ENCODE assay signal across 36 cellular contexts in the genomic region with DNA sequence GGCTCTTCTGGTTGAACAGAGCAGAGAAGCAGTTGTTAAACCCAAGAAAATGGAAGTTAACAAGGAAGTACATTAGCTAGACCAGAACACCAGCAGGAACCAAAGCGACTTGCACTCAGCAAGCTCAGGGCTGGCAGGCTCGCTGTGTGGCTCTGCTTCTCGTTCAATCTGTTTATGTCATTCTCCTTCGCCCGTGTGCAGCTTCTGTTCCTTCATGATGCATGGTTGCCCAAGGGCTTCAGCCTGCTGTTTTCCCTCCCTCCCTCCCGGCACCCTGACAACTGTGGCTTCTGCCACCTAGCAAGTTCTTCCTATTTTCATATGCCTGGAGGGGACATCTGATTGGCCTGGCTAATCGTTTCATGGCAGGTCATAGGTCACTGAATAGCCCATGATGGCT.
"Had no signal": no experiment of that assay in that cellular context is flagged by ENCODE, and none has a peak within 500 bp of the region (broad histone marks: within the 10 kb centered on the region; RNA-seq: fewer than 3 reads in every experiment).

No MANE protein-coding gene starts in this region.

- ATAC-seq: activated T-cell treated with anti-CD3 and anti-CD28 coated beads, Interleukin-2, amount 50 U/mL, for 4 hours; body of pancreas; K562; PC-3; Right ventricle myocardium inferior; SK-N-SH treated with all-trans-retinoic acid at 6 μM for 48 hours had no signal

- H3K27me3 Mint-ChIP-seq: activated naive CD8-positive, alpha-beta T cell treated with anti-CD3 and anti-CD28 coated beads for 36 hours had no signal

- H3K27ac Mint-ChIP-seq: activated B cell treated with CpG ODN at 0.5 μM for 24 hours; activated CD4-positive, alpha-beta memory T cell treated with anti-CD3 and anti-CD28 coated beads for 36 hours; activated naive CD8-positive, alpha-beta T cell treated with anti-CD3 and anti-CD28 coated beads for 36 hours; activated T-helper 1 cell treated with anti-CD3 and anti-CD28 coated beads, Interleukin-12 subunit alpha, Interleukin-12 subunit beta, Interleukin-2, Interleukin-4 antibody, amounts not matched to agents 30 ng/mL and 10 ng/mL and 1 ng/mL, durations not matched to agents 14 hours and 24 hours and 36 hours had no signal

- H3K4me1 ChIP-seq: adrenal gland, breast epithelium had no signal

- H3K4me3 ChIP-seq: adrenal gland, body of pancreas, breast epithelium, K562, Peyer's patch had no signal

- H3K27me3 ChIP-seq: adrenal gland, body of pancreas, breast epithelium, Peyer's patch had no signal

- H3K9me3 ChIP-seq: adrenal gland, body of pancreas, breast epithelium, Peyer's patch had no signal

- H3K36me3 Mint-ChIP-seq: activated CD4-positive, alpha-beta memory T cell treated with anti-CD3 and anti-CD28 coated beads for 36 hours; activated naive CD8-positive, alpha-beta T cell treated with anti-CD3 and anti-CD28 coated beads for 36 hours had no signal

- H3K9me3 Mint-ChIP-seq: activated B cell treated with CpG ODN at 0.5 μM for 24 hours; activated CD4-positive, alpha-beta memory T cell treated with anti-CD3 and anti-CD28 coated beads for 36 hours; activated naive CD8-positive, alpha-beta T cell treated with anti-CD3 and anti-CD28 coated beads for 36 hours; activated T-cell treated with anti-CD3 and anti-CD28 coated beads, Interleukin-2, amount 50 U/mL, for 4 hours; activated T-helper 1 cell treated with anti-CD3 and anti-CD28 coated beads, Interleukin-12 subunit alpha, Interleukin-12 subunit beta, Interleukin-2, Interleukin-4 antibody, amounts not matched to agents 30 ng/mL and 10 ng/mL and 1 ng/mL, durations not matched to agents 14 hours and 24 hours and 36 hours had no signal

- DNase-seq: activated B cell treated with CpG ODN at 0.5 μM for 24 hours; activated CD4-positive, alpha-beta memory T cell treated with anti-CD3 and anti-CD28 coated beads for 36 hours; activated CD4-positive, alpha-beta T cell treated with anti-CD3 and anti-CD28 coated beads for 4 hours; activated CD4-positive, alpha-beta T cell treated with anti-CD3 and anti-CD28 coated beads, Interleukin-2, amount 50 U/mL, for 1 hour; activated CD4-positive, CD25-positive, alpha-beta regulatory T cell treated with anti-CD3 and anti-CD28 coated beads, Interleukin-2, amount 50 U/mL, for 72 hours; activated CD8-positive, alpha-beta memory T cell treated with anti-CD3 and anti-CD28 coated beads, Interleukin-2, amount 50 U/mL, for 4 hours; activated naive CD4-positive, alpha-beta T cell; activated naive CD4-positive, alpha-beta T cell treated with anti-CD3 and anti-CD28 coated beads, Interleukin-2, amount 50 U/mL, for 16 hours; activated naive CD8-positive, alpha-beta T cell treated with anti-CD3 and anti-CD28 coated beads for 36 hours; activated T-cell treated with anti-CD3 and anti-CD28 coated beads for 4 hours; activated T-cell treated with anti-CD3 and anti-CD28 coated beads, Interleukin-2, amount 50 U/mL, for 4 hours; body of pancreas; NCI-H1105; NCI-H1436; NCI-H1694; NCI-H1930; NCI-H2081 treated with DMSO at 0.1 percent for 48 hours; NCI-H226; NCI-H446 treated with DMSO at 0.1 percent for 48 hours; NCI-H524 treated with DMSO at 0.1 percent for 48 hours; NK-92 treated with Interleukin-12 subunit alpha and Interleukin-12 subunit beta, amount 100 ng/mL, for 24 hours; PC-3; RPMI8226; SIG-M5; SW 1271; T-helper 1 cell; T-helper 2 cell; T-helper 9 cell had no signal

- H3K4me3 Mint-ChIP-seq: activated B cell treated with CpG ODN at 0.5 μM for 24 hours; activated CD4-positive, alpha-beta memory T cell treated with anti-CD3 and anti-CD28 coated beads for 36 hours; activated naive CD8-positive, alpha-beta T cell treated with anti-CD3 and anti-CD28 coated beads for 36 hours; activated T-cell treated with anti-CD3 and anti-CD28 coated beads, Interleukin-2, amount 50 U/mL, for 4 hours; activated T-helper 1 cell treated with anti-CD3 and anti-CD28 coated beads, Interleukin-12 subunit alpha, Interleukin-12 subunit beta, Interleukin-2, Interleukin-4 antibody, amounts not matched to agents 30 ng/mL and 10 ng/mL and 1 ng/mL, durations not matched to agents 14 hours and 24 hours and 36 hours had no signal

- H3K27ac ChIP-seq: adrenal gland, body of pancreas, breast epithelium, Peyer's patch, VCaP had no signal

- H3K36me3 ChIP-seq: breast epithelium had no signal
